In the genomic region with DNA sequence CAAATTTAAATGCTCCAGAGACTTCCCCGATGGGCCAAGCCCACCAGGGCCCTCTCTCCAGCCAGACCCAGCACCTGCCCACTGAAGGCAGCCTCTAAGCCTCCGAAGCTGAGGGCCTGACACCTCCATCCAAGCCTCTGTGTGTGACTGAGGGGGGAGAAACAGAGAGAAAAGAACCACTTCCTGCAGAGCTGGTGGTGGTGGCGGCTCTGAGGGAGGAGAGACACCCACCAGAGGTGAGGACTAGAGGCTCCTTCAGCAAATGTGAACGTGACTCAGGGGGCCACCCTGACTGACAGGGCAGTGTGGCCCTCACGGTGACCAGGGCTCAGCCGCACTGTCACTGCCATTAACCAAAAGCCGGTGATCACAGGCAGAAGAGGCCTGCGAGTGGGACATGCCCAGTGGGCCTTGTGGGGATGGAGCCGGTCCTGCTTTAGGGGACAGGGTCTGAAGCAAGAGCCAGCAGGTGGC, we compare ENCODE assay signal across 8 cellular contexts. TPM values are rescaled to one million over a fixed set of nuclear protein-coding genes. Genes with fewer than 3 reads are reported as not detected.
DNase-seq lines count a peak whose midpoint lies in the region; ATAC-seq, FAIRE-seq and TF ChIP-seq lines count a peak whose summit lies in the region.

No MANE protein-coding gene starts in this region.

- peak; percentile 76 for ATAC-seq in GM21825 (IDR thresholded peaks at IDR 0.05; ENCODE audit: unreplicated experiment)

- peak; percentile 62; the same call in 1 of the 2 replicates for TF ChIP-seq POLR2A in GM12892 (IDR thresholded peaks at IDR 0.05; ENCODE audit: low read depth, low read length)

- TF ChIP-seq CTCF in endodermal cell (conservative IDR thresholded peaks at IDR 0.05): no peak

- no peak overlapping the region for H3K4me3 Mint-ChIP-seq in endodermal cell

- H3K27me3 ChIP-seq in endodermal cell (ENCODE audit: control insufficient read depth, insufficient read depth, low read length, poor library complexity, severe bottlenecking): no peaks in the 10 kb centered on the region

- no peak overlapping the region for H3K27ac Mint-ChIP-seq in endodermal cell

- H3K4me1 ChIP-seq in endodermal cell (ENCODE audit: control insufficient read depth, insufficient read depth, low read length): no peaks in the 10 kb centered on the region

- DNase-seq in GM12892 (ENCODE audit: insufficient read length): peak; percentile 66
- peak in 3 of 5 donors; percentile 37 to 79 (median 49) for DNase-seq in T-helper 1 cell
- DNase-seq in endodermal cell: no peak
- no peak for DNase-seq in HuH-7.5 (ENCODE audit: low spot score)
- DNase-seq in RPMI8226: no peak
- DNase-seq in NCI-H187 treated with DMSO at 0.1 percent for 48 hours (lab: John Stamatoyannopoulos, UW): no peak
- no peak for DNase-seq in retina

- H3K36me3 Mint-ChIP-seq in endodermal cell (ENCODE audit: low read depth): no peaks in the 10 kb centered on the region

- H3K4me3 ChIP-seq in endodermal cell (ENCODE audit: low read length): no peak overlapping the region

- no peaks in the 10 kb centered on the region for H3K27me3 Mint-ChIP-seq in endodermal cell (ENCODE audit: insufficient read depth)

- no peak overlapping the region for H3K9ac ChIP-seq in endodermal cell (ENCODE audit: extremely low read depth, low read length, poor library complexity, severe bottlenecking)

- no peaks in the 10 kb centered on the region for H3K9me3 Mint-ChIP-seq in endodermal cell

- H3K4me1 Mint-ChIP-seq in endodermal cell: no peaks in the 10 kb centered on the region

- FAIRE-seq in GM12892 (lab: Jason Lieb, UNC): peak; percentile 97

- no peaks in the 10 kb centered on the region for H3K36me3 ChIP-seq in endodermal cell (ENCODE audit: control insufficient read depth, insufficient read depth, low read length)

- H3K9me3 ChIP-seq in endodermal cell (ENCODE audit: control insufficient read depth, low read length): peaks cover 4% of the 10 kb centered on the region

- 93 to 95% methylated on average over 5 to 9 of the region's 9 CpGs for WGBS in endodermal cell (ENCODE audit: insufficient coverage in 1 of 2, insufficient read length in 1 of 2), 2 experiments

- H3K27ac ChIP-seq in endodermal cell (ENCODE audit: low read depth, low read length): peak overlapping the region; percentile 12

RNA-seq across cellular contexts. Expression of a gene that starts 31.0 kb away (rescaled TPM):
- 0.15 TPM for polyA plus RNA-seq in GM12892 (2012; ENCODE audit: missing spikeins)
- total RNA-seq in endodermal cell: not detected
- polyA plus RNA-seq in endodermal cell (2013, experiment 1 of 2): not detected
- polyA plus RNA-seq in endodermal cell (2013, experiment 2 of 2): not detected

Comparison
In these comparisons a context has a peak if more than half of its experiments do, and no peak if none do; other contexts are left out.
1. DNase-seq: peak in GM12892 (single experiment) and T-helper 1 cell (3 of 5); none in endodermal cell (single experiment), HuH-7.5 (single experiment), RPMI8226 (single experiment), NCI-H187 treated with DMSO at 0.1 percent for 48 hours (single experiment) and retina (single experiment).